In the genomic region with DNA sequence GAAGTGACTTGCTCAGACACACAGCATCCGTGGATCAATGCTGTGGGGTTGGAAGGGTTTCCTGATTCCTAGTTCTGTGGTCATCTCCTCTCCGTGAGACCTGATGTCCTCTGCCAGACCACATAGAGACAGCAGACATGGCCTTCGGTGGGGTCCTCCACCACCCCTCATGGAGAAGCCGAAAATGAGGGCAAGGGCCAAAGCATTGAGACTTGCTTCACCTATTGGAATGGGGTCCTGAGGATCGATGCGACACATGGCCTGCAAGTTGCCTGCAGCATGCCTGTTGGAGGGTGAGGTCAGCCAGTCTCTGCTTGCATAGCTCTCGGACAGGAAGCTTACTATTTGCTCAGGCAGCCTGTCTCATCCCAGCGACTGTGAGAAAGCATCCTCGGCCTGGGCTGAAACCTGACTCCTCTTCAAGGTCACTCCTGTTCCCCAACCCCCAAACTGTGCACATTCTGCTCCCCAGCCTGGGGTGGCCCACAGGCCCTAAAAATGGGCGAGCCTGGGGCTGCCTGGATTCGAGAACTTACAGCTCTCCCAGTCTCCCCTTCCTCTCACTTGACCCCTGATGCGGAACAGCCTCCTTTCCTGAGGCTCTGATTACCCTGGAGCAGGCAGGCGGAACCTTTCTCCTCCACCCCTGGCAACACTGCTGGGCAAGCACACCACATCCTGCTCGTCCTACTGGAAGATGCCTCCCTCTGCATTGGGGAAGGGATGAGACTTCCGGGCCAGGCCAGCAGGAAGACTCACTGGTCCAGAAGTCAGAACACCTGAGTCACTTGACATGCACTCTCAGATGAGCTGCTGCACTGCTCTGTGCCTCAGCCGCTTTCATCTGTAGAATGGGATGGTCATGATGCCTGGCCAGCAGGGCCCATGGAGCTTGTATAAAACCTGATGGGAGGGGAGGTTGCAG, we compare ENCODE assay signal across 10 cellular contexts.
DNase-seq lines count a peak whose midpoint lies in the region; TF ChIP-seq lines count a peak whose summit lies in the region.
"Had no signal": no experiment of that assay in that cellular context is flagged by ENCODE, and none has a peak within 500 bp of the region (broad histone marks: within the 10 kb centered on the region; RNA-seq: fewer than 3 reads in every experiment).

No MANE protein-coding gene starts in this region.

- H3K18ac ChIP-seq in mesendoderm (ENCODE audit: low read length), result no peak overlapping the region

- no peak overlapping the region for H2BK15ac ChIP-seq in mesendoderm (replicated peaks; ENCODE audit: low read depth)

- H3K9ac ChIP-seq in adipocyte (ENCODE audit: low read length), result no peak overlapping the region
- peak overlapping the region; percentile 13 for H3K9ac ChIP-seq in mesendoderm (ENCODE audit: low read length)

- H3K56ac ChIP-seq in mesendoderm (ENCODE audit: low read length), result peak overlapping the region; percentile 51

- no peaks in the 10 kb centered on the region for H3K79me1 ChIP-seq in mesendoderm (ENCODE audit: low read length)

- H3K36me3 ChIP-seq in adipocyte (ENCODE audit: control insufficient read depth, insufficient read depth, low read length, severe bottlenecking) (no peaks in the 10 kb centered on the region), mesendoderm (ENCODE audit: control insufficient read depth, insufficient read depth, low read length) (no peaks in the 10 kb centered on the region), WERI-Rb-1 (no peaks in the 10 kb centered on the region)

- H3K4ac ChIP-seq in mesendoderm (ENCODE audit: low read depth, low read length), result no peak overlapping the region

- peaks cover 20% of the 10 kb centered on the region for H3K4me1 ChIP-seq in adipocyte (ENCODE audit: control insufficient read depth, insufficient read depth, low read length)
- H3K4me1 ChIP-seq in mesendoderm (ENCODE audit: control insufficient read depth, low read depth, low read length), result peaks cover 2% of the 10 kb centered on the region

- H3K27me3 ChIP-seq in adipocyte (replicated peaks; ENCODE audit: control insufficient read depth, insufficient read depth, low read length) (no peaks in the 10 kb centered on the region), mesendoderm (ENCODE audit: insufficient read depth, low read length, poor library complexity) (no peaks in the 10 kb centered on the region), WERI-Rb-1 (ENCODE audit: insufficient read depth, low read depth, severe bottlenecking) (no peaks in the 10 kb centered on the region)

- no peak overlapping the region for H2BK5ac ChIP-seq in mesendoderm (ENCODE audit: low read length)

- no peak overlapping the region for H3K4me2 ChIP-seq in mesendoderm (ENCODE audit: low read length)

- no peak overlapping the region for H3K27ac ChIP-seq in mesendoderm (ENCODE audit: low read depth, low read length)
- H3K27ac ChIP-seq in WERI-Rb-1, result no peak overlapping the region

- WGBS in mesendoderm (ENCODE audit: extremely low coverage, insufficient coverage, low lambda C conversion rate), result no CpG with 5 or more reads among the region's 16 CpGs

- H3K9me3 ChIP-seq in adipocyte (ENCODE audit: control insufficient read depth, low read length), result no peaks in the 10 kb centered on the region
- H3K9me3 ChIP-seq in WERI-Rb-1 (ENCODE audit: severe bottlenecking), result no peaks in the 10 kb centered on the region

- H3K79me2 ChIP-seq in mesendoderm (ENCODE audit: control insufficient read depth, insufficient read depth, low read length), result no peaks in the 10 kb centered on the region

- H2BK120ac ChIP-seq in mesendoderm (ENCODE audit: low read depth, low read length), result no peak overlapping the region

- H3K4me3 ChIP-seq in adipocyte (ENCODE audit: low read length), result no peak overlapping the region
- H3K4me3 ChIP-seq in mesendoderm (ENCODE audit: low read length), result no peak overlapping the region
- no peak overlapping the region for H3K4me3 ChIP-seq in WERI-Rb-1 (ENCODE audit: low read depth, low read length)

- peak overlapping the region; percentile 44 for H2AK5ac ChIP-seq in mesendoderm (ENCODE audit: low read length)

- DNase-seq in DMS53 (lab: John Stamatoyannopoulos, UW), result peak; percentile 94
- peak; percentile 41 for DNase-seq in NCI-H146 treated with DMSO at 0.1 percent for 48 hours (lab: John Stamatoyannopoulos, UW; ENCODE audit: unreplicated experiment)
- DNase-seq in adipocyte (ENCODE audit: low read depth), result peak; percentile 61
- peak; percentile 77 for DNase-seq in mesendoderm
- no peak for DNase-seq in activated gamma-delta T cell (lab: John Stamatoyannopoulos, UW)
- DNase-seq in WERI-Rb-1, result no peak
- no peak for DNase-seq in Kasumi-1 (lab: John Stamatoyannopoulos, UW)
- DNase-seq in activated CD4-positive, CD25-positive, alpha-beta regulatory T cell treated with anti-CD3 and anti-CD28 coated beads, Interleukin-2, amount 50 U/mL, for 72 hours, result no peak
- DNase-seq: MV-4-11, natural killer cell had no signal

- no peak for TF ChIP-seq CTCF in WERI-Rb-1 (IDR thresholded peaks at IDR 0.05; ENCODE audit: low read depth, low read length)

- no peak overlapping the region for H4K8ac ChIP-seq in mesendoderm (ENCODE audit: low read depth, low read length)

- no peak overlapping the region for H4K5ac ChIP-seq in mesendoderm (ENCODE audit: low read length)

- no peak overlapping the region for H3K23ac ChIP-seq in mesendoderm (ENCODE audit: low read length)

Comparison
In these comparisons a context has a peak if more than half of its experiments do, and no peak if none do; other contexts are left out.
1. DNase-seq: peak in DMS53 (single experiment), NCI-H146 treated with DMSO at 0.1 percent for 48 hours (single experiment), adipocyte (single experiment) and mesendoderm (single experiment); none in activated gamma-delta T cell (single experiment), WERI-Rb-1 (single experiment), Kasumi-1 (0 of 2) and activated CD4-positive, CD25-positive, alpha-beta regulatory T cell treated with anti-CD3 and anti-CD28 coated beads, Interleukin-2, amount 50 U/mL, for 72 hours (single experiment).